ENCODE assay signal across 12 cellular contexts in genomic region chr3:185595520-185595919, GRCh38. TPM values are rescaled to one million over a fixed set of nuclear protein-coding genes. Genes with fewer than 3 reads are reported as not detected.
DNase-seq lines count a peak whose midpoint lies in the region; ATAC-seq lines count a peak whose summit lies in the region.
"Had no signal": no experiment of that assay in that cellular context is flagged by ENCODE, and none has a peak within 500 bp of the region (broad histone marks: within the 10 kb centered on the region; RNA-seq: fewer than 3 reads in every experiment).

No MANE protein-coding gene starts in this region.

- H3K9me3 Mint-ChIP-seq in activated T-helper 2 cell treated with anti-CD3 and anti-CD28 coated beads, Interferon-gamma antibody, Interleukin-2, Interleukin-4, amounts not matched to agents 10 μg/mL and 5 μg/mL and 100 μg/mL, durations not matched to agents 14 hours and 24 hours and 36 hours, result no peaks in the 10 kb centered on the region
- H3K9me3 Mint-ChIP-seq: activated T-cell treated with anti-CD3 and anti-CD28 coated beads, Interleukin-2, amount 50 U/mL, for 4 hours; mesothelial cell of epicardium had no signal

- H3K36me3 Mint-ChIP-seq in activated T-helper 2 cell treated with anti-CD3 and anti-CD28 coated beads, Interferon-gamma antibody, Interleukin-2, Interleukin-4, amounts not matched to agents 10 μg/mL and 5 μg/mL and 100 μg/mL, durations not matched to agents 14 hours and 24 hours and 36 hours (ENCODE audit: low read depth), result peaks cover 24% of the 10 kb centered on the region

- DNase-seq in AML-193 (lab: John Stamatoyannopoulos, UW) (peak; percentile 64 to 69), SIG-M5 treated with dmso at 0.1 percent for 504 hours (lab: John Stamatoyannopoulos, UW; ENCODE audit: unreplicated experiment) (peak; percentile 88), islet precursor cell (no peak)
- no peak for DNase-seq in activated T-helper 2 cell treated with anti-CD3 and anti-CD28 coated beads, Interferon-gamma antibody, Interleukin-2, Interleukin-4, amounts not matched to agents 10 μg/mL and 5 μg/mL and 100 μg/mL, durations not matched to agents 14 hours and 24 hours and 36 hours (ENCODE audit: low spot score)
- no peak for DNase-seq in stimulated activated CD4-positive, alpha-beta T cell treated with anti-CD3 and anti-CD28 coated beads, Interleukin-2, amount 100 ng/mL, for 24 hours
- DNase-seq: activated T-cell treated with anti-CD3 and anti-CD28 coated beads, Interleukin-2, amount 50 U/mL, for 4 hours; NCI-H2081 treated with DMSO at 0.1 percent for 48 hours had no signal

- intact Hi-C loops in activated T-helper 2 cell treated with anti-CD3 and anti-CD28 coated beads, Interferon-gamma antibody, Interleukin-2, Interleukin-4, amounts not matched to agents 10 μg/mL and 5 μg/mL and 100 μg/mL, durations not matched to agents 14 hours and 24 hours and 36 hours (cut with micrococcal nuclease), result no loop called here

- ATAC-seq in GM18517 (IDR thresholded peaks at IDR 0.05; ENCODE audit: unreplicated experiment) (peak; percentile 71), HG03175 (IDR thresholded peaks at IDR 0.05; ENCODE audit: unreplicated experiment) (peak; percentile 63), HG02870 (IDR thresholded peaks at IDR 0.05; ENCODE audit: unreplicated experiment) (no peak)
- ATAC-seq: activated T-cell treated with anti-CD3 and anti-CD28 coated beads, Interleukin-2, amount 50 U/mL, for 4 hours had no signal

- H3K27ac Mint-ChIP-seq in activated T-helper 2 cell treated with anti-CD3 and anti-CD28 coated beads, Interferon-gamma antibody, Interleukin-2, Interleukin-4, amounts not matched to agents 10 μg/mL and 5 μg/mL and 100 μg/mL, durations not matched to agents 14 hours and 24 hours and 36 hours, result no peak overlapping the region
- H3K27ac Mint-ChIP-seq: mesothelial cell of epicardium had no signal

- H3K4me1 Mint-ChIP-seq in activated T-helper 2 cell treated with anti-CD3 and anti-CD28 coated beads, Interferon-gamma antibody, Interleukin-2, Interleukin-4, amounts not matched to agents 10 μg/mL and 5 μg/mL and 100 μg/mL, durations not matched to agents 14 hours and 24 hours and 36 hours (ENCODE audit: low read depth), result peaks cover 5% of the 10 kb centered on the region
- H3K4me1 Mint-ChIP-seq: mesothelial cell of epicardium had no signal

- H3K4me3 Mint-ChIP-seq in activated T-helper 2 cell treated with anti-CD3 and anti-CD28 coated beads, Interferon-gamma antibody, Interleukin-2, Interleukin-4, amounts not matched to agents 10 μg/mL and 5 μg/mL and 100 μg/mL, durations not matched to agents 14 hours and 24 hours and 36 hours (ENCODE audit: low read depth), result no peak overlapping the region
- H3K4me3 Mint-ChIP-seq: activated T-cell treated with anti-CD3 and anti-CD28 coated beads, Interleukin-2, amount 50 U/mL, for 4 hours; mesothelial cell of epicardium had no signal

- no peaks in the 10 kb centered on the region for H3K27me3 Mint-ChIP-seq in activated T-helper 2 cell treated with anti-CD3 and anti-CD28 coated beads, Interferon-gamma antibody, Interleukin-2, Interleukin-4, amounts not matched to agents 10 μg/mL and 5 μg/mL and 100 μg/mL, durations not matched to agents 14 hours and 24 hours and 36 hours (ENCODE audit: low read depth)

RNA-seq across cellular contexts. Expression of gene SENP2, which starts 9.4 kb away (rescaled TPM):
- 31.5 and 34.2 TPM in 2 replicates for total RNA-seq in activated T-helper 2 cell treated with anti-CD3 and anti-CD28 coated beads, Interferon-gamma antibody, Interleukin-2, Interleukin-4, amounts not matched to agents 10 μg/mL and 5 μg/mL and 100 μg/mL, durations not matched to agents 14 hours and 24 hours and 36 hours

RNA-seq across cellular contexts. Expression of gene LIPH, which starts 43.1 kb away (rescaled TPM):
- not detected in 2 replicates for total RNA-seq in activated T-helper 2 cell treated with anti-CD3 and anti-CD28 coated beads, Interferon-gamma antibody, Interleukin-2, Interleukin-4, amounts not matched to agents 10 μg/mL and 5 μg/mL and 100 μg/mL, durations not matched to agents 14 hours and 24 hours and 36 hours
- total RNA-seq: endothelial cell of umbilical vein had no signal

Comparison
In these comparisons a context has a peak if more than half of its experiments do, and no peak if none do; other contexts are left out.
1. DNase-seq: peak in AML-193 (2 of 2) and SIG-M5 treated with dmso at 0.1 percent for 504 hours (single experiment); none in activated T-helper 2 cell treated with anti-CD3 and anti-CD28 coated beads, Interferon-gamma antibody, Interleukin-2, Interleukin-4, amounts not matched to agents 10 μg/mL and 5 μg/mL and 100 μg/mL, durations not matched to agents 14 hours and 24 hours and 36 hours (single experiment), stimulated activated CD4-positive, alpha-beta T cell treated with anti-CD3 and anti-CD28 coated beads, Interleukin-2, amount 100 ng/mL, for 24 hours (0 of 2) and islet precursor cell (single experiment).